8 cellular contexts compared by ENCODE assay signal in the genomic region with DNA sequence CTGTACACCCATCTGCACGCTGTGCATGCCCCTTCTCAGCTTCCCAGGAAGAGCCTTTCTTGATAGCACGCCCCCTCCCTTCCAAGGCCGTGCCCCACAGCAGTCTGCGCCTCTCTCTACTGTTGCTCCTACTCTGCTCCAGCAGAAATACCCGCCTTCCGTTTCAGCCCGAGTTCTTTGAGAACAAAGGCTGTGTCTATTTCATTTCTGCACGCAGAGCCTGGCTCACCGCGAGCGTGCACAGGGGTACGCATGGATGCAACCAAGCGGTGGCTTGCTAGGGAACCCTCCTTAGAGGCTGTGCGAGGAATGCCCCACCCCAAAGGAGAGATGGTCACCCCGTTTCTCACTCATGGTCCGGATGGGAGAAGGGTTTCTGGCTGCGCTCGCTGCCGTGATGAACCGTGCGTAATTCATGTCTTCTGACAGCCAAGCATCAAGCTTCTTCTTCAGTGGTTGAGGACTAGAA. TPM values are rescaled to one million over a fixed set of nuclear protein-coding genes. Genes with fewer than 3 reads are reported as not detected.
DNase-seq lines count a peak whose midpoint lies in the region; ATAC-seq and TF ChIP-seq lines count a peak whose summit lies in the region.

No MANE protein-coding gene starts in this region.

- peak; percentile 11 for ATAC-seq in HG02970 (IDR thresholded peaks at IDR 0.05; ENCODE audit: low FRiP score, unreplicated experiment)
- ATAC-seq in GM21360 (IDR thresholded peaks at IDR 0.05; ENCODE audit: unreplicated experiment) = no peak

- H3K27me3 Mint-ChIP-seq in dendritic cell treated with granulocyte-macrophage colony-stimulating factor and Interleukin-4, amounts not matched to agents 40 ng/mL and 50 ng/mL, for 4 days = peaks cover 61% of the 10 kb centered on the region

- TF ChIP-seq RAD21 in liver (IDR thresholded peaks at IDR 0.05) = no peak

- H3K36me3 ChIP-seq in liver (ENCODE audit: control insufficient read depth in 4 of 4, insufficient read depth in 3 of 4, low read depth in 1 of 4, low read length in 3 of 4) = peaks cover 0 to 9% (median 4%) of the 10 kb centered on the region in 4 donors
- no peaks in the 10 kb centered on the region for H3K36me3 ChIP-seq in suprapubic skin

- peak; percentile 73 for DNase-seq in ELF-1 (ENCODE audit: low read depth, low spot score)
- peak; percentile 42 for DNase-seq in NCI-H82 treated with DMSO at 0.1 percent for 48 hours (lab: John Stamatoyannopoulos, UW; ENCODE audit: unreplicated experiment)
- no peak for DNase-seq in suprapubic skin (ENCODE audit: low spot score in 2 of 2)
- no peak for DNase-seq in activated CD4-positive, alpha-beta T cell treated with anti-CD3 and anti-CD28 coated beads, Interleukin-2, amount 50 U/mL, for 4 hours

- H3K9ac ChIP-seq in liver (ENCODE audit: low read depth in 1 of 2, low read length in 2 of 2) = peak overlapping the region; percentile 17 to 42

- H3K4me1 ChIP-seq in liver (ENCODE audit: control insufficient read depth in 4 of 4, insufficient read depth in 4 of 4, low read length in 3 of 4) (peaks cover 1 to 26% (median 16%) of the 10 kb centered on the region in 4 donors), suprapubic skin (peaks cover 18% of the 10 kb centered on the region)

- H3K9me3 ChIP-seq in liver (ENCODE audit: control insufficient read depth in 4 of 4, low read length in 3 of 4) (no peaks in the 10 kb centered on the region), suprapubic skin (no peaks in the 10 kb centered on the region)

- peak overlapping the region; percentile 68 to 89 for H3K27ac ChIP-seq in liver (ENCODE audit: low read depth in 1 of 2, low read length in 2 of 2)
- H3K27ac ChIP-seq in suprapubic skin = peak overlapping the region; percentile 30

- TF ChIP-seq CTCF in liver (IDR thresholded peaks at IDR 0.05; ENCODE audit: low read depth, low read length, missing input control) = no peak
- TF ChIP-seq CTCF in suprapubic skin (IDR thresholded peaks at IDR 0.05) = no peak

- under 1% methylated on average over 21 of the region's 21 CpGs for WGBS in liver
- WGBS in suprapubic skin = 7% methylated on average over 17 of the region's 21 CpGs

- intact Hi-C loops in dendritic cell treated with granulocyte-macrophage colony-stimulating factor and Interleukin-4, amounts not matched to agents 40 ng/mL and 50 ng/mL, for 4 days (cut with micrococcal nuclease) = no loop called here

- no peaks in the 10 kb centered on the region for H3K27me3 ChIP-seq in liver (ENCODE audit: control insufficient read depth in 4 of 4, insufficient read depth in 4 of 4, low read length in 3 of 4)
- H3K27me3 ChIP-seq in suprapubic skin = peaks cover 4% of the 10 kb centered on the region

- H3K9me3 Mint-ChIP-seq in dendritic cell treated with granulocyte-macrophage colony-stimulating factor and Interleukin-4, amounts not matched to agents 40 ng/mL and 50 ng/mL, for 4 days = no peaks in the 10 kb centered on the region

- peak overlapping the region; percentile 76 to 82 (median 77) for H3K4me3 ChIP-seq in liver (ENCODE audit: low read depth in 1 of 3, low read length in 3 of 3)
- H3K4me3 ChIP-seq in suprapubic skin = peak overlapping the region; percentile 61

- peaks cover 12% of the 10 kb centered on the region for H3K4me1 Mint-ChIP-seq in dendritic cell treated with granulocyte-macrophage colony-stimulating factor and Interleukin-4, amounts not matched to agents 40 ng/mL and 50 ng/mL, for 4 days (ENCODE audit: low read depth)

- no peak for TF ChIP-seq POLR2A in suprapubic skin (IDR thresholded peaks at IDR 0.05)

- TF ChIP-seq EP300 in suprapubic skin (IDR thresholded peaks at IDR 0.05) = no peak

- no peaks in the 10 kb centered on the region for H3K36me3 Mint-ChIP-seq in dendritic cell treated with granulocyte-macrophage colony-stimulating factor and Interleukin-4, amounts not matched to agents 40 ng/mL and 50 ng/mL, for 4 days (ENCODE audit: low read depth)

- H3K27ac Mint-ChIP-seq in dendritic cell treated with granulocyte-macrophage colony-stimulating factor and Interleukin-4, amounts not matched to agents 40 ng/mL and 50 ng/mL, for 4 days = no peak overlapping the region

- H3K4me3 Mint-ChIP-seq in dendritic cell treated with granulocyte-macrophage colony-stimulating factor and Interleukin-4, amounts not matched to agents 40 ng/mL and 50 ng/mL, for 4 days = peak overlapping the region; percentile 26

TF ChIP-seq in liver, 16 proteins besides CTCF, POLR2A, EP300 and RAD21:
- no peak for TF ChIP-seq EGR1 (IDR thresholded peaks at IDR 0.05; ENCODE audit: low read depth in 2 of 2)
- TF ChIP-seq HNF4A (conservative IDR thresholded peaks at IDR 0.05) = no peak
- TF ChIP-seq SP1 (IDR thresholded peaks at IDR 0.05) = no peak
- TF ChIP-seq ZBTB33 (IDR thresholded peaks at IDR 0.05) = no peak
- no peak for TF ChIP-seq ATF3 (IDR thresholded peaks at IDR 0.05)
- TF ChIP-seq YY1 (IDR thresholded peaks at IDR 0.05) = no peak
- no peak for TF ChIP-seq REST (IDR thresholded peaks at IDR 0.05)
- TF ChIP-seq, protein P1, sequence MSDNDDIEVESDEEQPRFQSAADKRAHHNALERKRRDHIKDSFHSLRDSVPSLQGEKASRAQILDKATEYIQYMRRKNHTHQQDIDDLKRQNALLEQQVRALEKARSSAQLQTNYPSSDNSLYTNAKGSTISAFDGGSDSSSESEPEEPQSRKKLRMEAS (IDR thresholded peaks at IDR 0.05) = no peak
- TF ChIP-seq GABPA (IDR thresholded peaks at IDR 0.05 in 1 of 2, conservative IDR thresholded peaks at IDR 0.05 in 1 of 2) = no peak
- no peak for TF ChIP-seq HNF4G (IDR thresholded peaks at IDR 0.05)
- no peak for TF ChIP-seq JUND (IDR thresholded peaks at IDR 0.05)
- TF ChIP-seq RXRA (IDR thresholded peaks at IDR 0.05) = no peak
- TF ChIP-seq TAF1 (conservative IDR thresholded peaks at IDR 0.05) = no peak
- no peak for TF ChIP-seq FOXA1 (IDR thresholded peaks at IDR 0.05)
TF ChIP-seq in liver: peak in this region for 0.

RNA-seq across cellular contexts. Expression of gene AADAT, which starts 0.4 kb away (rescaled TPM):
- total RNA-seq in liver (10 to 100 TPM in 1 of 2 donors, 1 to 10 TPM in 1; 3.8 to 13.6 TPM), suprapubic skin (under 1 TPM in 3 of 4 donors, not detected in 1; 0.86 to 0.98 (median 0.97) TPM)
- polyA plus RNA-seq in liver = 10 to 100 TPM; 11.1 to 16.1 TPM

Comparison
In these comparisons a context has a peak if more than half of its experiments do, and no peak if none do; other contexts are left out.
1. DNase-seq: peak in ELF-1 (single experiment) and NCI-H82 treated with DMSO at 0.1 percent for 48 hours (single experiment); none in suprapubic skin (0 of 2) and activated CD4-positive, alpha-beta T cell treated with anti-CD3 and anti-CD28 coated beads, Interleukin-2, amount 50 U/mL, for 4 hours (0 of 2).